Comparison of ENCODE assay signal across 1 cellular context in the genomic region with DNA sequence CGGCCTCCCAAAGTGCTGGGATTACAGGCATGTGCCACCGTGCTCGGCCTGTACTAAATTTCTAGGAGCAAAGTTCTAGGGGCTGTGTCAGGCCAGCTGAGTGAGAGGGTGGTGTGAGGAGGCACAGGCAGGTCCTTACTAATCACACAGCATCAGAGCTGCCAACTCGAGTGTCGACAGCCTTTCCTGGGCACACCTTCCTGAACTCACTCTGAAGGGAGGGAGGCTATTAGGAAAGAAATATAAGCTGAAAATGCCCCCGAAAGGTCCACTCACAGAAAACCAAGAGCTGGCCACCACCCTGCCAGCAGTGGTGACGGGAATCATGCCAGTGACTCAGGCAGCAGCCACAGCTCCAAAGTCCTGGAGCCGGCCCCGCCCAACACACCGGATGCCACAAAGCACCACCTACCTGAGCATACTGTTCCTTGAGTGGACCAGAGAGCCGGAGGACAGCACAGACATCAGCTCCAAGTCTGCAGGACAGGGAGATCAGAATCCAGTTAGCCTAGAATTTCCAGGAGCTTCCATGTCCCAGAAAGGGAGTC.
TF ChIP-seq lines count a peak whose summit lies in the region.

No MANE protein-coding gene starts in this region.

TF ChIP-seq in HepG2, 621 proteins besides CTCF, POLR2A, EP300 and RAD21 (continued from another document and continues in another):
- TF ChIP-seq, protein P1, sequence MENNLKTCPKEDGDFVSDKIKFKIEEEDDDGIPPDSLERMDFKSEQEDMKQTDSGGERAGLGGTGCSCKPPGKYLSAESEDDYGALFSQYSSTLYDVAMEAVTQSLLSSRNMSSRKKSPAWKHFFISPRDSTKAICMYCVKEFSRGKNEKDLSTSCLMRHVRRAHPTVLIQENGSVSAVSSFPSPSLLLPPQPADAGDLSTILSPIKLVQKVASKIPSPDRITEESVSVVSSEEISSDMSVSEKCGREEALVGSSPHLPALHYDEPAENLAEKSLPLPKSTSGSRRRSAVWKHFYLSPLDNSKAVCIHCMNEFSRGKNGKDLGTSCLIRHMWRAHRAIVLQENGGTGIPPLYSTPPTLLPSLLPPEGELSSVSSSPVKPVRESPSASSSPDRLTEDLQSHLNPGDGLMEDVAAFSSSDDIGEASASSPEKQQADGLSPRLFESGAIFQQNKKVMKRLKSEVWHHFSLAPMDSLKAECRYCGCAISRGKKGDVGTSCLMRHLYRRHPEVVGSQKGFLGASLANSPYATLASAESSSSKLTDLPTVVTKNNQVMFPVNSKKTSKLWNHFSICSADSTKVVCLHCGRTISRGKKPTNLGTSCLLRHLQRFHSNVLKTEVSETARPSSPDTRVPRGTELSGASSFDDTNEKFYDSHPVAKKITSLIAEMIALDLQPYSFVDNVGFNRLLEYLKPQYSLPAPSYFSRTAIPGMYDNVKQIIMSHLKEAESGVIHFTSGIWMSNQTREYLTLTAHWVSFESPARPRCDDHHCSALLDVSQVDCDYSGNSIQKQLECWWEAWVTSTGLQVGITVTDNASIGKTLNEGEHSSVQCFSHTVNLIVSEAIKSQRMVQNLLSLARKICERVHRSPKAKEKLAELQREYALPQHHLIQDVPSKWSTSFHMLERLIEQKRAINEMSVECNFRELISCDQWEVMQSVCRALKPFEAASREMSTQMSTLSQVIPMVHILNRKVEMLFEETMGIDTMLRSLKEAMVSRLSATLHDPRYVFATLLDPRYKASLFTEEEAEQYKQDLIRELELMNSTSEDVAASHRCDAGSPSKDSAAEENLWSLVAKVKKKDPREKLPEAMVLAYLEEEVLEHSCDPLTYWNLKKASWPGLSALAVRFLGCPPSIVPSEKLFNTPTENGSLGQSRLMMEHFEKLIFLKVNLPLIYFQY (CRISPR knock-in tag; IDR thresholded peaks at IDR 0.05; ENCODE audit: borderline replicate concordance) = no peak
- TF ChIP-seq GATA4 (IDR thresholded peaks at IDR 0.05; ENCODE audit: borderline replicate concordance, low read depth) (peak; percentile 32; the same call in 1 of the 2 replicates), BRD4 (CRISPR knock-in tag; IDR thresholded peaks at IDR 0.05) (0 out of 2 replicates have a peak, but pooled peaks have one; percentile 22), CBX1 (IDR thresholded peaks at IDR 0.05; ENCODE audit: low read depth) (peak; percentile 14), ZNF12 (CRISPR knock-in tag; IDR thresholded peaks at IDR 0.05) (no peak; the same call in 1 of the 2 replicates), ZNF644 (CRISPR knock-in tag; IDR thresholded peaks at IDR 0.05; ENCODE audit: low read depth) (no peak), SP1 (IDR thresholded peaks at IDR 0.05) (no peak), SP1 (CRISPR knock-in tag; IDR thresholded peaks at IDR 0.05) (peak; percentile 26; the same call in 1 of the 2 replicates), HDAC2 (CRISPR knock-in tag; IDR thresholded peaks at IDR 0.05) (peak; percentile 64; the same call in 1 of the 2 replicates), ZNF337 (CRISPR knock-in tag; IDR thresholded peaks at IDR 0.05; ENCODE audit: borderline replicate concordance, low read depth) (0 out of 2 replicates have a peak, but pooled peaks have one; percentile 76), SMAD9 (CRISPR knock-in tag; IDR thresholded peaks at IDR 0.05) (no peak), GABPA (IDR thresholded peaks at IDR 0.05; ENCODE audit: low read depth, low read length) (no peak), GABPA (CRISPR knock-in tag; IDR thresholded peaks at IDR 0.05; ENCODE audit: low read depth) (peak; percentile 56; the same call in 1 of the 2 replicates), ZNF556 (CRISPR knock-in tag; IDR thresholded peaks at IDR 0.05; ENCODE audit: borderline replicate concordance) (peak; percentile 49; the same call in 1 of the 2 replicates), NCOR1 (IDR thresholded peaks at IDR 0.05; ENCODE audit: borderline replicate concordance, low read length) (peak; percentile 66; the same call in 1 of the 2 replicates), HCFC1 (IDR thresholded peaks at IDR 0.05; ENCODE audit: low read depth, low read length) (no peak), CHD4 (IDR thresholded peaks at IDR 0.05; ENCODE audit: borderline replicate concordance, low read length) (no peak), NKX3-1 (CRISPR knock-in tag; IDR thresholded peaks at IDR 0.05) (no peak), MED13 (CRISPR knock-in tag; IDR thresholded peaks at IDR 0.05) (no peak), CREB1 (IDR thresholded peaks at IDR 0.05) (peak; percentile 25; the same call in 1 of the 2 replicates), CREB1 (CRISPR knock-in tag; IDR thresholded peaks at IDR 0.05) (peak; percentile 51)
- TF ChIP-seq, protein P2, sequence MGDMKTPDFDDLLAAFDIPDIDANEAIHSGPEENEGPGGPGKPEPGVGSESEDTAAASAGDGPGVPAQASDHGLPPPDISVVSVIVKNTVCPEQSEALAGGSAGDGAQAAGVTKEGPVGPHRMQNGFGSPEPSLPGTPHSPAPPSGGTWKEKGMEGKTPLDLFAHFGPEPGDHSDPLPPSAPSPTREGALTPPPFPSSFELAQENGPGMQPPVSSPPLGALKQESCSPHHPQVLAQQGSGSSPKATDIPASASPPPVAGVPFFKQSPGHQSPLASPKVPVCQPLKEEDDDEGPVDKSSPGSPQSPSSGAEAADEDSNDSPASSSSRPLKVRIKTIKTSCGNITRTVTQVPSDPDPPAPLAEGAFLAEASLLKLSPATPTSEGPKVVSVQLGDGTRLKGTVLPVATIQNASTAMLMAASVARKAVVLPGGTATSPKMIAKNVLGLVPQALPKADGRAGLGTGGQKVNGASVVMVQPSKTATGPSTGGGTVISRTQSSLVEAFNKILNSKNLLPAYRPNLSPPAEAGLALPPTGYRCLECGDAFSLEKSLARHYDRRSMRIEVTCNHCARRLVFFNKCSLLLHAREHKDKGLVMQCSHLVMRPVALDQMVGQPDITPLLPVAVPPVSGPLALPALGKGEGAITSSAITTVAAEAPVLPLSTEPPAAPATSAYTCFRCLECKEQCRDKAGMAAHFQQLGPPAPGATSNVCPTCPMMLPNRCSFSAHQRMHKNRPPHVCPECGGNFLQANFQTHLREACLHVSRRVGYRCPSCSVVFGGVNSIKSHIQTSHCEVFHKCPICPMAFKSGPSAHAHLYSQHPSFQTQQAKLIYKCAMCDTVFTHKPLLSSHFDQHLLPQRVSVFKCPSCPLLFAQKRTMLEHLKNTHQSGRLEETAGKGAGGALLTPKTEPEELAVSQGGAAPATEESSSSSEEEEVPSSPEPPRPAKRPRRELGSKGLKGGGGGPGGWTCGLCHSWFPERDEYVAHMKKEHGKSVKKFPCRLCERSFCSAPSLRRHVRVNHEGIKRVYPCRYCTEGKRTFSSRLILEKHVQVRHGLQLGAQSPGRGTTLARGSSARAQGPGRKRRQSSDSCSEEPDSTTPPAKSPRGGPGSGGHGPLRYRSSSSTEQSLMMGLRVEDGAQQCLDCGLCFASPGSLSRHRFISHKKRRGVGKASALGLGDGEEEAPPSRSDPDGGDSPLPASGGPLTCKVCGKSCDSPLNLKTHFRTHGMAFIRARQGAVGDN (CRISPR knock-in tag; IDR thresholded peaks at IDR 0.05) = peak; percentile 95
- TF ChIP-seq, protein P3, sequence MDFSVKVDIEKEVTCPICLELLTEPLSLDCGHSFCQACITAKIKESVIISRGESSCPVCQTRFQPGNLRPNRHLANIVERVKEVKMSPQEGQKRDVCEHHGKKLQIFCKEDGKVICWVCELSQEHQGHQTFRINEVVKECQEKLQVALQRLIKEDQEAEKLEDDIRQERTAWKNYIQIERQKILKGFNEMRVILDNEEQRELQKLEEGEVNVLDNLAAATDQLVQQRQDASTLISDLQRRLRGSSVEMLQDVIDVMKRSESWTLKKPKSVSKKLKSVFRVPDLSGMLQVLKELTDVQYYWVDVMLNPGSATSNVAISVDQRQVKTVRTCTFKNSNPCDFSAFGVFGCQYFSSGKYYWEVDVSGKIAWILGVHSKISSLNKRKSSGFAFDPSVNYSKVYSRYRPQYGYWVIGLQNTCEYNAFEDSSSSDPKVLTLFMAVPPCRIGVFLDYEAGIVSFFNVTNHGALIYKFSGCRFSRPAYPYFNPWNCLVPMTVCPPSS (IDR thresholded peaks at IDR 0.05) = no peak
- TF ChIP-seq, protein P4, sequence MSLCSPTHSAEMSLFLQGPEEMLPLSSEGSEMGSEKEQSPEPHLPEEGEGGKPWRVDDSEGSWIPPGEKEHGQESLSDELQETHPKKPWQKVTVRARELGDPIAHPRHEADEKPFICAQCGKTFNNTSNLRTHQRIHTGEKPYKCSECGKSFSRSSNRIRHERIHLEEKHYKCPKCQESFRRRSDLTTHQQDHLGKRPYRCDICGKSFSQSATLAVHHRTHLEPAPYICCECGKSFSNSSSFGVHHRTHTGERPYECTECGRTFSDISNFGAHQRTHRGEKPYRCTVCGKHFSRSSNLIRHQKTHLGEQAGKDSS (CRISPR knock-in tag; IDR thresholded peaks at IDR 0.05; ENCODE audit: borderline replicate concordance, low read depth) = no peak
- TF ChIP-seq, protein P5, sequence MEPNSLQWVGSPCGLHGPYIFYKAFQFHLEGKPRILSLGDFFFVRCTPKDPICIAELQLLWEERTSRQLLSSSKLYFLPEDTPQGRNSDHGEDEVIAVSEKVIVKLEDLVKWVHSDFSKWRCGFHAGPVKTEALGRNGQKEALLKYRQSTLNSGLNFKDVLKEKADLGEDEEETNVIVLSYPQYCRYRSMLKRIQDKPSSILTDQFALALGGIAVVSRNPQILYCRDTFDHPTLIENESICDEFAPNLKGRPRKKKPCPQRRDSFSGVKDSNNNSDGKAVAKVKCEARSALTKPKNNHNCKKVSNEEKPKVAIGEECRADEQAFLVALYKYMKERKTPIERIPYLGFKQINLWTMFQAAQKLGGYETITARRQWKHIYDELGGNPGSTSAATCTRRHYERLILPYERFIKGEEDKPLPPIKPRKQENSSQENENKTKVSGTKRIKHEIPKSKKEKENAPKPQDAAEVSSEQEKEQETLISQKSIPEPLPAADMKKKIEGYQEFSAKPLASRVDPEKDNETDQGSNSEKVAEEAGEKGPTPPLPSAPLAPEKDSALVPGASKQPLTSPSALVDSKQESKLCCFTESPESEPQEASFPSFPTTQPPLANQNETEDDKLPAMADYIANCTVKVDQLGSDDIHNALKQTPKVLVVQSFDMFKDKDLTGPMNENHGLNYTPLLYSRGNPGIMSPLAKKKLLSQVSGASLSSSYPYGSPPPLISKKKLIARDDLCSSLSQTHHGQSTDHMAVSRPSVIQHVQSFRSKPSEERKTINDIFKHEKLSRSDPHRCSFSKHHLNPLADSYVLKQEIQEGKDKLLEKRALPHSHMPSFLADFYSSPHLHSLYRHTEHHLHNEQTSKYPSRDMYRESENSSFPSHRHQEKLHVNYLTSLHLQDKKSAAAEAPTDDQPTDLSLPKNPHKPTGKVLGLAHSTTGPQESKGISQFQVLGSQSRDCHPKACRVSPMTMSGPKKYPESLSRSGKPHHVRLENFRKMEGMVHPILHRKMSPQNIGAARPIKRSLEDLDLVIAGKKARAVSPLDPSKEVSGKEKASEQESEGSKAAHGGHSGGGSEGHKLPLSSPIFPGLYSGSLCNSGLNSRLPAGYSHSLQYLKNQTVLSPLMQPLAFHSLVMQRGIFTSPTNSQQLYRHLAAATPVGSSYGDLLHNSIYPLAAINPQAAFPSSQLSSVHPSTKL (CRISPR knock-in tag; IDR thresholded peaks at IDR 0.05) = peak; percentile 67; the same call in 1 of the 2 replicates
- TF ChIP-seq, protein P6, sequence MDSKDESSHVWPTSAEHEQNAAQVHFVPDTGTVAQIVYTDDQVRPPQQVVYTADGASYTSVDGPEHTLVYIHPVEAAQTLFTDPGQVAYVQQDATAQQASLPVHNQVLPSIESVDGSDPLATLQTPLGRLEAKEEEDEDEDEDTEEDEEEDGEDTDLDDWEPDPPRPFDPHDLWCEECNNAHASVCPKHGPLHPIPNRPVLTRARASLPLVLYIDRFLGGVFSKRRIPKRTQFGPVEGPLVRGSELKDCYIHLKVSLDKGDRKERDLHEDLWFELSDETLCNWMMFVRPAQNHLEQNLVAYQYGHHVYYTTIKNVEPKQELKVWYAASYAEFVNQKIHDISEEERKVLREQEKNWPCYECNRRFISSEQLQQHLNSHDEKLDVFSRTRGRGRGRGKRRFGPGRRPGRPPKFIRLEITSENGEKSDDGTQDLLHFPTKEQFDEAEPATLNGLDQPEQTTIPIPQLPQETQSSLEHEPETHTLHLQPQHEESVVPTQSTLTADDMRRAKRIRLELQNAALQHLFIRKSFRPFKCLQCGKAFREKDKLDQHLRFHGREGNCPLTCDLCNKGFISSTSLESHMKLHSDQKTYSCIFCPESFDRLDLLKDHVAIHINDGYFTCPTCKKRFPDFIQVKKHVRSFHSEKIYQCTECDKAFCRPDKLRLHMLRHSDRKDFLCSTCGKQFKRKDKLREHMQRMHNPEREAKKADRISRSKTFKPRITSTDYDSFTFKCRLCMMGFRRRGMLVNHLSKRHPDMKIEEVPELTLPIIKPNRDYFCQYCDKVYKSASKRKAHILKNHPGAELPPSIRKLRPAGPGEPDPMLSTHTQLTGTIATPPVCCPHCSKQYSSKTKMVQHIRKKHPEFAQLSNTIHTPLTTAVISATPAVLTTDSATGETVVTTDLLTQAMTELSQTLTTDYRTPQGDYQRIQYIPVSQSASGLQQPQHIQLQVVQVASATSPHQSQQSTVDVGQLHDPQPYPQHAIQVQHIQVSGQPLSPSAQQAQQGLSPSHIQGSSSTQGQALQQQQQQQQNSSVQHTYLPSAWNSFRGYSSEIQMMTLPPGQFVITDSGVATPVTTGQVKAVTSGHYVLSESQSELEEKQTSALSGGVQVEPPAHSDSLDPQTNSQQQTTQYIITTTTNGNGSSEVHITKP (CRISPR knock-in tag; IDR thresholded peaks at IDR 0.05; ENCODE audit: low read depth) = peak; percentile 93
- TF ChIP-seq, protein P7, sequence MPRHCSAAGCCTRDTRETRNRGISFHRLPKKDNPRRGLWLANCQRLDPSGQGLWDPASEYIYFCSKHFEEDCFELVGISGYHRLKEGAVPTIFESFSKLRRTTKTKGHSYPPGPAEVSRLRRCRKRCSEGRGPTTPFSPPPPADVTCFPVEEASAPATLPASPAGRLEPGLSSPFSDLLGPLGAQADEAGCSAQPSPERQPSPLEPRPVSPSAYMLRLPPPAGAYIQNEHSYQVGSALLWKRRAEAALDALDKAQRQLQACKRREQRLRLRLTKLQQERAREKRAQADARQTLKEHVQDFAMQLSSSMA (CRISPR knock-in tag; IDR thresholded peaks at IDR 0.05) = no peak
- TF ChIP-seq, protein P8, sequence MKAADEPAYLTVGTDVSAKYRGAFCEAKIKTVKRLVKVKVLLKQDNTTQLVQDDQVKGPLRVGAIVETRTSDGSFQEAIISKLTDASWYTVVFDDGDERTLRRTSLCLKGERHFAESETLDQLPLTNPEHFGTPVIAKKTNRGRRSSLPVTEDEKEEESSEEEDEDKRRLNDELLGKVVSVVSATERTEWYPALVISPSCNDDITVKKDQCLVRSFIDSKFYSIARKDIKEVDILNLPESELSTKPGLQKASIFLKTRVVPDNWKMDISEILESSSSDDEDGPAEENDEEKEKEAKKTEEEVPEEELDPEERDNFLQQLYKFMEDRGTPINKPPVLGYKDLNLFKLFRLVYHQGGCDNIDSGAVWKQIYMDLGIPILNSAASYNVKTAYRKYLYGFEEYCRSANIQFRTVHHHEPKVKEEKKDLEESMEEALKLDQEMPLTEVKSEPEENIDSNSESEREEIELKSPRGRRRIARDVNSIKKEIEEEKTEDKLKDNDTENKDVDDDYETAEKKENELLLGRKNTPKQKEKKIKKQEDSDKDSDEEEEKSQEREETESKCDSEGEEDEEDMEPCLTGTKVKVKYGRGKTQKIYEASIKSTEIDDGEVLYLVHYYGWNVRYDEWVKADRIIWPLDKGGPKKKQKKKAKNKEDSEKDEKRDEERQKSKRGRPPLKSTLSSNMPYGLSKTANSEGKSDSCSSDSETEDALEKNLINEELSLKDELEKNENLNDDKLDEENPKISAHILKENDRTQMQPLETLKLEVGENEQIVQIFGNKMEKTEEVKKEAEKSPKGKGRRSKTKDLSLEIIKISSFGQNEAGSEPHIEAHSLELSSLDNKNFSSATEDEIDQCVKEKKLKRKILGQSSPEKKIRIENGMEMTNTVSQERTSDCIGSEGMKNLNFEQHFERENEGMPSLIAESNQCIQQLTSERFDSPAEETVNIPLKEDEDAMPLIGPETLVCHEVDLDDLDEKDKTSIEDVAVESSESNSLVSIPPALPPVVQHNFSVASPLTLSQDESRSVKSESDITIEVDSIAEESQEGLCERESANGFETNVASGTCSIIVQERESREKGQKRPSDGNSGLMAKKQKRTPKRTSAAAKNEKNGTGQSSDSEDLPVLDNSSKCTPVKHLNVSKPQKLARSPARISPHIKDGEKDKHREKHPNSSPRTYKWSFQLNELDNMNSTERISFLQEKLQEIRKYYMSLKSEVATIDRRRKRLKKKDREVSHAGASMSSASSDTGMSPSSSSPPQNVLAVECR (CRISPR knock-in tag; IDR thresholded peaks at IDR 0.05; ENCODE audit: borderline replicate concordance) = peak; percentile 28; the same call in 1 of the 2 replicates
